1 cellular context compared by ENCODE assay signal in the genomic region with DNA sequence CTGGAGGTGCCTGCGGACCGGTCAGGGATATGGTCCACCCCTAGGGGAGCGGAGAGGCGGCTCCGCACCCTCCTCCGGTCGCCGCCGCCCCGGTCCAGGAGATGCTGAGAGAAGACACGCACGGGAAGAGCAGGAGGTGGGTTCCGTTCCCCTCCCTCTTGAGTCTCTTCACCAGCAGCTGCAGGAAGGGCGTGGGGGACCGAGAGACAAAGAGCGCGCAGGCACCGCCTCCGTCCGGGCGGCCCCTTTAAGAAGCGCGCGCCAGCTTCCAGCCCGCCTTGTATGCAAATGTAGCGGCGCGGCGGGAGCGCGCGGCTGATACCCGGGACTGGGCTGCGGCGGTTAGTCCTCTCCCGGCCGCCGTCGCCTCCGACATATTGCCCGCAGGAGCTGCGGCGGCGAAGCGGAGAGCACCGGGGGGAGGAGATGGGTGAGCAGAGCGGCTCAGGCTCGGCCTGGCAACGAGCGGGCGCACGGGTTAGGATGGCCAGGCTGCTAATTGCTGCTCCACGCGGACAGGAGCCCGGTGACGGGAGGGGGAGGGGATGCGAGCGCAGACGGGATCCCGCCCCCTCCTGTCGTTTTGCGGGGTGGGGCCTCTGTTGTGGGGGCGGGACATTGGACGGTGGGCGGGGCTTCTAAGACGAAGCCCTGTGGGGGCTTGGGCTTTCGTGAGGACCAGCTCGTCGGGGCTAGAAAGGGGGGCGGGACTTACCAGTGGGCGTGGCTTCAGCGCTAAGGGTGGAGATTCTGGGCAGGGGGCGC.
TF ChIP-seq lines count a peak whose summit lies in the region.

A gene (plus strand): TSS at position 318 of the 765 bp plus-strand sequence. CDS start 109 bp downstream, at position 427.

TF ChIP-seq in HepG2, 621 proteins besides CTCF, POLR2A, EP300 and RAD21 (continued from another document and continues in another):
- TF ChIP-seq, protein P1, sequence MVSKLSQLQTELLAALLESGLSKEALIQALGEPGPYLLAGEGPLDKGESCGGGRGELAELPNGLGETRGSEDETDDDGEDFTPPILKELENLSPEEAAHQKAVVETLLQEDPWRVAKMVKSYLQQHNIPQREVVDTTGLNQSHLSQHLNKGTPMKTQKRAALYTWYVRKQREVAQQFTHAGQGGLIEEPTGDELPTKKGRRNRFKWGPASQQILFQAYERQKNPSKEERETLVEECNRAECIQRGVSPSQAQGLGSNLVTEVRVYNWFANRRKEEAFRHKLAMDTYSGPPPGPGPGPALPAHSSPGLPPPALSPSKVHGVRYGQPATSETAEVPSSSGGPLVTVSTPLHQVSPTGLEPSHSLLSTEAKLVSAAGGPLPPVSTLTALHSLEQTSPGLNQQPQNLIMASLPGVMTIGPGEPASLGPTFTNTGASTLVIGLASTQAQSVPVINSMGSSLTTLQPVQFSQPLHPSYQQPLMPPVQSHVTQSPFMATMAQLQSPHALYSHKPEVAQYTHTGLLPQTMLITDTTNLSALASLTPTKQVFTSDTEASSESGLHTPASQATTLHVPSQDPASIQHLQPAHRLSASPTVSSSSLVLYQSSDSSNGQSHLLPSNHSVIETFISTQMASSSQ (IDR thresholded peaks at IDR 0.05; ENCODE audit: low read depth), result no peak
- TF ChIP-seq, protein P1 (CRISPR knock-in tag; IDR thresholded peaks at IDR 0.05; ENCODE audit: borderline replicate concordance), result 0 out of 2 replicates have a peak, but pooled peaks have one; percentile 58
- TF ChIP-seq IRF2 (CRISPR knock-in tag; IDR thresholded peaks at IDR 0.05), result 0 out of 2 replicates have a peak, but pooled peaks have one; percentile 42
- peak; percentile 58 for TF ChIP-seq NAIF1 (CRISPR knock-in tag; IDR thresholded peaks at IDR 0.05; ENCODE audit: borderline replicate concordance)
- no peak for TF ChIP-seq ZNF44 (CRISPR knock-in tag; IDR thresholded peaks at IDR 0.05)
- TF ChIP-seq GABPB1 (CRISPR knock-in tag; IDR thresholded peaks at IDR 0.05), result peak; percentile 77; the same call in 1 of the 2 replicates
- no peak for TF ChIP-seq SETDB1 (CRISPR knock-in tag; IDR thresholded peaks at IDR 0.05; ENCODE audit: borderline replicate concordance)
- no peak for TF ChIP-seq TBP (CRISPR knock-in tag; IDR thresholded peaks at IDR 0.05)
- TF ChIP-seq, protein P2, sequence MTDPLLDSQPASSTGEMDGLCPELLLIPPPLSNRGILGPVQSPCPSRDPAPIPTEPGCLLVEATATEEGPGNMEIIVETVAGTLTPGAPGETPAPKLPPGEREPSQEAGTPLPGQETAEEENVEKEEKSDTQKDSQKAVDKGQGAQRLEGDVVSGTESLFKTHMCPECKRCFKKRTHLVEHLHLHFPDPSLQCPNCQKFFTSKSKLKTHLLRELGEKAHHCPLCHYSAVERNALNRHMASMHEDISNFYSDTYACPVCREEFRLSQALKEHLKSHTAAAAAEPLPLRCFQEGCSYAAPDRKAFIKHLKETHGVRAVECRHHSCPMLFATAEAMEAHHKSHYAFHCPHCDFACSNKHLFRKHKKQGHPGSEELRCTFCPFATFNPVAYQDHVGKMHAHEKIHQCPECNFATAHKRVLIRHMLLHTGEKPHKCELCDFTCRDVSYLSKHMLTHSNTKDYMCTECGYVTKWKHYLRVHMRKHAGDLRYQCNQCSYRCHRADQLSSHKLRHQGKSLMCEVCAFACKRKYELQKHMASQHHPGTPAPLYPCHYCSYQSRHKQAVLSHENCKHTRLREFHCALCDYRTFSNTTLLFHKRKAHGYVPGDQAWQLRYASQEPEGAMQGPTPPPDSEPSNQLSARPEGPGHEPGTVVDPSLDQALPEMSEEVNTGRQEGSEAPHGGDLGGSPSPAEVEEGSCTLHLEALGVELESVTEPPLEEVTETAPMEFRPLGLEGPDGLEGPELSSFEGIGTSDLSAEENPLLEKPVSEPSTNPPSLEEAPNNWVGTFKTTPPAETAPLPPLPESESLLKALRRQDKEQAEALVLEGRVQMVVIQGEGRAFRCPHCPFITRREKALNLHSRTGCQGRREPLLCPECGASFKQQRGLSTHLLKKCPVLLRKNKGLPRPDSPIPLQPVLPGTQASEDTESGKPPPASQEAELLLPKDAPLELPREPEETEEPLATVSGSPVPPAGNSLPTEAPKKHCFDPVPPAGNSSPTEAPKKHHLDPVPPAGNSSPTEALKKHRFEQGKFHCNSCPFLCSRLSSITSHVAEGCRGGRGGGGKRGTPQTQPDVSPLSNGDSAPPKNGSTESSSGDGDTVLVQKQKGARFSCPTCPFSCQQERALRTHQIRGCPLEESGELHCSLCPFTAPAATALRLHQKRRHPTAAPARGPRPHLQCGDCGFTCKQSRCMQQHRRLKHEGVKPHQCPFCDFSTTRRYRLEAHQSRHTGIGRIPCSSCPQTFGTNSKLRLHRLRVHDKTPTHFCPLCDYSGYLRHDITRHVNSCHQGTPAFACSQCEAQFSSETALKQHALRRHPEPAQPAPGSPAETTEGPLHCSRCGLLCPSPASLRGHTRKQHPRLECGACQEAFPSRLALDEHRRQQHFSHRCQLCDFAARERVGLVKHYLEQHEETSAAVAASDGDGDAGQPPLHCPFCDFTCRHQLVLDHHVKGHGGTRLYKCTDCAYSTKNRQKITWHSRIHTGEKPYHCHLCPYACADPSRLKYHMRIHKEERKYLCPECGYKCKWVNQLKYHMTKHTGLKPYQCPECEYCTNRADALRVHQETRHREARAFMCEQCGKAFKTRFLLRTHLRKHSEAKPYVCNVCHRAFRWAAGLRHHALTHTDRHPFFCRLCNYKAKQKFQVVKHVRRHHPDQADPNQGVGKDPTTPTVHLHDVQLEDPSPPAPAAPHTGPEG (CRISPR knock-in tag; IDR thresholded peaks at IDR 0.05), result no peak
- TF ChIP-seq YY1 (IDR thresholded peaks at IDR 0.05; ENCODE audit: insufficient read depth, insufficient replicate concordance, low read depth, low read length), result peak; percentile 89
- TF ChIP-seq HOXA7 (CRISPR knock-in tag; IDR thresholded peaks at IDR 0.05), result no peak
- TF ChIP-seq MAFF (IDR thresholded peaks at IDR 0.05; ENCODE audit: low read depth, low read length), result no peak
- no peak for TF ChIP-seq PAWR (CRISPR knock-in tag; IDR thresholded peaks at IDR 0.05; ENCODE audit: borderline replicate concordance)
- TF ChIP-seq NFRKB (IDR thresholded peaks at IDR 0.05), result no peak
- TF ChIP-seq ZNF747 (CRISPR knock-in tag; IDR thresholded peaks at IDR 0.05; ENCODE audit: borderline replicate concordance), result peak; percentile 88; the same call in 1 of the 2 replicates
- TF ChIP-seq, protein P3, sequence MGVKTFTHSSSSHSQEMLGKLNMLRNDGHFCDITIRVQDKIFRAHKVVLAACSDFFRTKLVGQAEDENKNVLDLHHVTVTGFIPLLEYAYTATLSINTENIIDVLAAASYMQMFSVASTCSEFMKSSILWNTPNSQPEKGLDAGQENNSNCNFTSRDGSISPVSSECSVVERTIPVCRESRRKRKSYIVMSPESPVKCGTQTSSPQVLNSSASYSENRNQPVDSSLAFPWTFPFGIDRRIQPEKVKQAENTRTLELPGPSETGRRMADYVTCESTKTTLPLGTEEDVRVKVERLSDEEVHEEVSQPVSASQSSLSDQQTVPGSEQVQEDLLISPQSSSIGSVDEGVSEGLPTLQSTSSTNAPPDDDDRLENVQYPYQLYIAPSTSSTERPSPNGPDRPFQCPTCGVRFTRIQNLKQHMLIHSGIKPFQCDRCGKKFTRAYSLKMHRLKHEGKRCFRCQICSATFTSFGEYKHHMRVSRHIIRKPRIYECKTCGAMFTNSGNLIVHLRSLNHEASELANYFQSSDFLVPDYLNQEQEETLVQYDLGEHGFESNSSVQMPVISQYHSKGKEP (CRISPR knock-in tag; IDR thresholded peaks at IDR 0.05), result no peak
- TF ChIP-seq, protein P4, sequence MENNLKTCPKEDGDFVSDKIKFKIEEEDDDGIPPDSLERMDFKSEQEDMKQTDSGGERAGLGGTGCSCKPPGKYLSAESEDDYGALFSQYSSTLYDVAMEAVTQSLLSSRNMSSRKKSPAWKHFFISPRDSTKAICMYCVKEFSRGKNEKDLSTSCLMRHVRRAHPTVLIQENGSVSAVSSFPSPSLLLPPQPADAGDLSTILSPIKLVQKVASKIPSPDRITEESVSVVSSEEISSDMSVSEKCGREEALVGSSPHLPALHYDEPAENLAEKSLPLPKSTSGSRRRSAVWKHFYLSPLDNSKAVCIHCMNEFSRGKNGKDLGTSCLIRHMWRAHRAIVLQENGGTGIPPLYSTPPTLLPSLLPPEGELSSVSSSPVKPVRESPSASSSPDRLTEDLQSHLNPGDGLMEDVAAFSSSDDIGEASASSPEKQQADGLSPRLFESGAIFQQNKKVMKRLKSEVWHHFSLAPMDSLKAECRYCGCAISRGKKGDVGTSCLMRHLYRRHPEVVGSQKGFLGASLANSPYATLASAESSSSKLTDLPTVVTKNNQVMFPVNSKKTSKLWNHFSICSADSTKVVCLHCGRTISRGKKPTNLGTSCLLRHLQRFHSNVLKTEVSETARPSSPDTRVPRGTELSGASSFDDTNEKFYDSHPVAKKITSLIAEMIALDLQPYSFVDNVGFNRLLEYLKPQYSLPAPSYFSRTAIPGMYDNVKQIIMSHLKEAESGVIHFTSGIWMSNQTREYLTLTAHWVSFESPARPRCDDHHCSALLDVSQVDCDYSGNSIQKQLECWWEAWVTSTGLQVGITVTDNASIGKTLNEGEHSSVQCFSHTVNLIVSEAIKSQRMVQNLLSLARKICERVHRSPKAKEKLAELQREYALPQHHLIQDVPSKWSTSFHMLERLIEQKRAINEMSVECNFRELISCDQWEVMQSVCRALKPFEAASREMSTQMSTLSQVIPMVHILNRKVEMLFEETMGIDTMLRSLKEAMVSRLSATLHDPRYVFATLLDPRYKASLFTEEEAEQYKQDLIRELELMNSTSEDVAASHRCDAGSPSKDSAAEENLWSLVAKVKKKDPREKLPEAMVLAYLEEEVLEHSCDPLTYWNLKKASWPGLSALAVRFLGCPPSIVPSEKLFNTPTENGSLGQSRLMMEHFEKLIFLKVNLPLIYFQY (CRISPR knock-in tag; IDR thresholded peaks at IDR 0.05; ENCODE audit: borderline replicate concordance), result no peak
- peak; percentile 63; the same call in 1 of the 2 replicates for TF ChIP-seq TAF1 (CRISPR knock-in tag; IDR thresholded peaks at IDR 0.05)
- no peak for TF ChIP-seq BHLHE40 (IDR thresholded peaks at IDR 0.05; ENCODE audit: low read length)
- TF ChIP-seq, protein P5, sequence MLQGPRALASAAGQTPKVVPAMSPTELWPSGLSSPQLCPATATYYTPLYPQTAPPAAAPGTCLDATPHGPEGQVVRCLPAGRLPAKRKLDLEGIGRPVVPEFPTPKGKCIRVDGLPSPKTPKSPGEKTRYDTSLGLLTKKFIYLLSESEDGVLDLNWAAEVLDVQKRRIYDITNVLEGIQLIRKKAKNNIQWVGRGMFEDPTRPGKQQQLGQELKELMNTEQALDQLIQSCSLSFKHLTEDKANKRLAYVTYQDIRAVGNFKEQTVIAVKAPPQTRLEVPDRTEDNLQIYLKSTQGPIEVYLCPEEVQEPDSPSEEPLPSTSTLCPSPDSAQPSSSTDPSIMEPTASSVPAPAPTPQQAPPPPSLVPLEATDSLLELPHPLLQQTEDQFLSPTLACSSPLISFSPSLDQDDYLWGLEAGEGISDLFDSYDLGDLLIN (CRISPR knock-in tag; IDR thresholded peaks at IDR 0.05; ENCODE audit: borderline replicate concordance), result no peak
- TF ChIP-seq KMT2B (CRISPR knock-in tag; IDR thresholded peaks at IDR 0.05), result peak; percentile 83
- TF ChIP-seq RBM22 (optimal IDR thresholded peaks at IDR 0.05; ENCODE audit: low read length), result no peak
- TF ChIP-seq, protein P6, sequence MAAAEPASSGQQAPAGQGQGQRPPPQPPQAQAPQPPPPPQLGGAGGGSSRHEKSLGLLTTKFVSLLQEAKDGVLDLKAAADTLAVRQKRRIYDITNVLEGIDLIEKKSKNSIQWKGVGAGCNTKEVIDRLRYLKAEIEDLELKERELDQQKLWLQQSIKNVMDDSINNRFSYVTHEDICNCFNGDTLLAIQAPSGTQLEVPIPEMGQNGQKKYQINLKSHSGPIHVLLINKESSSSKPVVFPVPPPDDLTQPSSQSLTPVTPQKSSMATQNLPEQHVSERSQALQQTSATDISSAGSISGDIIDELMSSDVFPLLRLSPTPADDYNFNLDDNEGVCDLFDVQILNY (CRISPR knock-in tag; conservative IDR thresholded peaks at IDR 0.05), result peak; percentile 31; the same call in 1 of the 2 replicates
- TF ChIP-seq, protein P7, sequence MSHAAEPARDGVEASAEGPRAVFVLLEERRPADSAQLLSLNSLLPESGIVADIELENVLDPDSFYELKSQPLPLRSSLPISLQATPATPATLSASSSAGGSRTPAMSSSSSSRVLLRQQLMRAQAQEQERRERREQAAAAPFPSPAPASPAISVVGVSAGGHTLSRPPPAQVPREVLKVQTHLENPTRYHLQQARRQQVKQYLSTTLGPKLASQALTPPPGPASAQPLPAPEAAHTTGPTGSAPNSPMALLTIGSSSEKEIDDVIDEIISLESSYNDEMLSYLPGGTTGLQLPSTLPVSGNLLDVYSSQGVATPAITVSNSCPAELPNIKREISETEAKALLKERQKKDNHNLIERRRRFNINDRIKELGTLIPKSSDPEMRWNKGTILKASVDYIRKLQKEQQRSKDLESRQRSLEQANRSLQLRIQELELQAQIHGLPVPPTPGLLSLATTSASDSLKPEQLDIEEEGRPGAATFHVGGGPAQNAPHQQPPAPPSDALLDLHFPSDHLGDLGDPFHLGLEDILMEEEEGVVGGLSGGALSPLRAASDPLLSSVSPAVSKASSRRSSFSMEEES (CRISPR knock-in tag; IDR thresholded peaks at IDR 0.05), result 0 out of 2 replicates have a peak, but pooled peaks have one; percentile 23
- TF ChIP-seq U2AF2 (IDR thresholded peaks at IDR 0.05; ENCODE audit: low read depth, low read length), result no peak
- TF ChIP-seq ZNF746 (CRISPR knock-in tag; IDR thresholded peaks at IDR 0.05), result no peak
- TF ChIP-seq TEAD2 (CRISPR knock-in tag; IDR thresholded peaks at IDR 0.05), result no peak
- TF ChIP-seq, protein P8, sequence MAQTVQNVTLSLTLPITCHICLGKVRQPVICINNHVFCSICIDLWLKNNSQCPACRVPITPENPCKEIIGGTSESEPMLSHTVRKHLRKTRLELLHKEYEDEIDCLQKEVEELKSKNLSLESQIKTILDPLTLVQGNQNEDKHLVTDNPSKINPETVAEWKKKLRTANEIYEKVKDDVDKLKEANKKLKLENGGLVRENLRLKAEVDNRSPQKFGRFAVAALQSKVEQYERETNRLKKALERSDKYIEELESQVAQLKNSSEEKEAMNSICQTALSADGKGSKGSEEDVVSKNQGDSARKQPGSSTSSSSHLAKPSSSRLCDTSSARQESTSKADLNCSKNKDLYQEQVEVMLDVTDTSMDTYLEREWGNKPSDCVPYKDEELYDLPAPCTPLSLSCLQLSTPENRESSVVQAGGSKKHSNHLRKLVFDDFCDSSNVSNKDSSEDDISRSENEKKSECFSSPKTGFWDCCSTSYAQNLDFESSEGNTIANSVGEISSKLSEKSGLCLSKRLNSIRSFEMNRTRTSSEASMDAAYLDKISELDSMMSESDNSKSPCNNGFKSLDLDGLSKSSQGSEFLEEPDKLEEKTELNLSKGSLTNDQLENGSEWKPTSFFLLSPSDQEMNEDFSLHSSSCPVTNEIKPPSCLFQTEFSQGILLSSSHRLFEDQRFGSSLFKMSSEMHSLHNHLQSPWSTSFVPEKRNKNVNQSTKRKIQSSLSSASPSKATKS (CRISPR knock-in tag; IDR thresholded peaks at IDR 0.05), result peak; percentile 17; the same call in 1 of the 2 replicates
- TF ChIP-seq GFI1 (CRISPR knock-in tag; IDR thresholded peaks at IDR 0.05; ENCODE audit: borderline replicate concordance), result peak; percentile 78; the same call in 1 of the 2 replicates
